ENCODE assay signal across 10 cellular contexts in genomic region chr16:66248096-66248495, GRCh38.
DNase-seq lines count a peak whose midpoint lies in the region; ATAC-seq and TF ChIP-seq lines count a peak whose summit lies in the region.
"Had no signal": no experiment of that assay in that cellular context is flagged by ENCODE, and none has a peak within 500 bp of the region (broad histone marks: within the 10 kb centered on the region; RNA-seq: fewer than 3 reads in every experiment).

No MANE protein-coding gene starts in this region.

- H3K27ac ChIP-seq in brain microvascular endothelial cell (no peak overlapping the region), skeletal muscle tissue (ENCODE audit: low read depth, low read length) (peak overlapping the region; percentile 42)

- H3K4me3 ChIP-seq in brain microvascular endothelial cell (ENCODE audit: low read depth, low read length) (no peak overlapping the region), skeletal muscle tissue (ENCODE audit: low read length in 3 of 3) (no peak overlapping the region)

- H3K9ac ChIP-seq in skeletal muscle tissue (ENCODE audit: low read depth in 1 of 3, low read length in 3 of 3): no peak overlapping the region

- no peak for TF ChIP-seq CTCF in brain microvascular endothelial cell (IDR thresholded peaks at IDR 0.05; ENCODE audit: low read depth, low read length, missing control alignments)

- no peaks in the 10 kb centered on the region for H3K36me3 ChIP-seq in brain microvascular endothelial cell (replicated peaks)
- H3K36me3 ChIP-seq in skeletal muscle tissue (ENCODE audit: control insufficient read depth in 3 of 3, insufficient read depth in 3 of 3, low read length in 3 of 3): no peaks in the 10 kb centered on the region

- H3K27me3 ChIP-seq in brain microvascular endothelial cell (replicated peaks) (no peaks in the 10 kb centered on the region), skeletal muscle tissue (ENCODE audit: control insufficient read depth in 3 of 3, insufficient read depth in 3 of 3, low read length in 3 of 3) (peaks cover 0 to 5% (median 0%) of the 10 kb centered on the region in 3 donors)

- in situ Hi-C loops in brain microvascular endothelial cell (cut with HindIII; ENCODE audit: low pct_ligation_motif_present, low sequenced_read_pairs): no loop called here

- DNase-seq in Daoy (ENCODE audit: low read depth): peak; percentile 37
- peak; percentile 38 for DNase-seq in brain microvascular endothelial cell
- DNase-seq in iris pigment epithelial cell (ENCODE audit: low read depth): peak; percentile 70
- DNase-seq in NCI-H187 (lab: John Stamatoyannopoulos, UW): no peak
- DNase-seq in cortex of kidney (lab: John Stamatoyannopoulos, UW): no peak
- no peak for DNase-seq in NCI-H1436 treated with DMSO at 0.1 percent for 48 hours (lab: John Stamatoyannopoulos, UW)
- DNase-seq: activated naive CD4-positive, alpha-beta T cell; NCI-H526 treated with DMSO at 0.1 percent for 48 hours had no signal

- ATAC-seq in GM18519 (IDR thresholded peaks at IDR 0.05; ENCODE audit: low FRiP score, unreplicated experiment): no peak

- H3K9me3 ChIP-seq in skeletal muscle tissue (ENCODE audit: control insufficient read depth in 3 of 3, low read length in 3 of 3): no peaks in the 10 kb centered on the region

- H3K4me1 ChIP-seq in skeletal muscle tissue (ENCODE audit: control insufficient read depth in 3 of 3, insufficient read depth in 3 of 3, low read length in 3 of 3): peaks cover 11 to 18% (median 16%) of the 10 kb centered on the region in 3 donors

Comparison
In these comparisons a context has a peak if more than half of its experiments do, and no peak if none do; other contexts are left out.
1. DNase-seq: peak in Daoy (single experiment), brain microvascular endothelial cell (single experiment) and iris pigment epithelial cell (single experiment); none in NCI-H187 (0 of 2), cortex of kidney (single experiment) and NCI-H1436 treated with DMSO at 0.1 percent for 48 hours (single experiment).